Comparison of ENCODE assay signal across 8 cellular contexts in the genomic region with DNA sequence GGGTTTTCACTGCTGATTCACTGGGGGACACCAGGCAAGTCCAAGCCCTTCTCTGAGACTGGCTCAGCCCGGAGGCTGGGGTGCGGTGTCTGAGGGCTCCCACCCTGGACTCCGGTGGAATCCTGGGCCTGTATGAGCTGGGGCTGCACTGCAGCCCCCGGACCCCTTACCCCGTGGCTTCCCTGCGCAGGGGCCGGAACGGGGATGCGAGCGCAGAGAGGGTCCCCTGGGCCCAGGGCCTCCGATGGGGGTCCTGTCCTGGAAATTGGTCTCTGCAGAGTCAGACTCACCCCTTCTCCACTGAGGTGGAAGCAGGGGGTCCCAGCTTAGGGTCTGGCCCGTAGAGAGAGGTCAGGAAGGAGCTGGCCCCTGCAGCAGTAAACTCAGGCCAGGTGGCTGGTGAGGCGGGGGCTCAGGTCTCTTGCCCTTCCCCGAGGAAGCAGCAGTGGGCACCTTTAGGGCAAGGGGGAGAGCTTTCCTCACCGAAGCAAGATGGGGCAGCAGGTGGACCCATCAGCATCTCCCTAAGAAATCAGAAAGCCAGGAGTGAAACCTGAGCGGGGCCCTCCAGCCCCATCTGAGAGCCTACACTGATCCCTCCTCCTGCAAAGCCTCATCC. TPM values are rescaled to one million over a fixed set of nuclear protein-coding genes. Genes with fewer than 3 reads are reported as not detected.
DNase-seq lines count a peak whose midpoint lies in the region; FAIRE-seq and TF ChIP-seq lines count a peak whose summit lies in the region.

No MANE protein-coding gene starts in this region.

- peak overlapping the region; percentile 99 for H3K4me2 ChIP-seq in keratinocyte (ENCODE audit: control insufficient read depth, extremely low read depth, insufficient read depth, low read depth, low read length)

- H2AFZ ChIP-seq in keratinocyte (ENCODE audit: control insufficient read depth, low read length): no peak overlapping the region

- TF ChIP-seq CTCF in keratinocyte (optimal IDR thresholded peaks at IDR 0.05 in 1 of 3, IDR thresholded peaks at IDR 0.05 in 1 of 3, conservative IDR thresholded peaks at IDR 0.05 in 1 of 3; ENCODE audit: extremely low read depth in 1 of 3, insufficient read depth in 2 of 3, low read length in 3 of 3) (no peak), stomach (IDR thresholded peaks at IDR 0.05) (no peak), testis (IDR thresholded peaks at IDR 0.05) (no peak)

- peaks cover 34% of the 10 kb centered on the region for H3K79me2 ChIP-seq in keratinocyte (ENCODE audit: control insufficient read depth, insufficient read depth, low read length)

- no peak for FAIRE-seq in keratinocyte (lab: Jason Lieb, UNC)

- H3K4me3 ChIP-seq in keratinocyte (ENCODE audit: control insufficient read depth in 2 of 3, extremely low read depth in 1 of 3, insufficient read depth in 2 of 3, low read depth in 1 of 3, low read length in 3 of 3): peak overlapping the region; percentile 56 to 84 (median 81)
- H3K4me3 ChIP-seq in stomach: peak overlapping the region; percentile 67 to 79 (median 75)
- H3K4me3 ChIP-seq in testis: peak overlapping the region in 1 of 2 donors; percentile 76

- peaks cover 11% of the 10 kb centered on the region for H4K20me1 ChIP-seq in keratinocyte (ENCODE audit: control insufficient read depth, extremely low read depth, insufficient read depth, low read length)

- H3K27me3 ChIP-seq in keratinocyte (ENCODE audit: control insufficient read depth, extremely low read depth, insufficient read depth, low read length): peaks cover 12% of the 10 kb centered on the region
- H3K27me3 ChIP-seq in stomach: peaks cover 0 to 34% (median 3%) of the 10 kb centered on the region in 3 donors
- H3K27me3 ChIP-seq in testis: no peaks in the 10 kb centered on the region

- H3K36me3 Mint-ChIP-seq in T-helper 2 cell treated with Interferon-gamma antibody and Interleukin-4, amounts not matched to agents 5 μg/mL and 100 μg/mL, for 36 hours (ENCODE audit: low read depth): no peaks in the 10 kb centered on the region
- no peaks in the 10 kb centered on the region for H3K36me3 Mint-ChIP-seq in activated naive CD8-positive, alpha-beta T cell treated with anti-CD3 and anti-CD28 coated beads for 36 hours

- H3K36me3 ChIP-seq in keratinocyte (ENCODE audit: control insufficient read depth in 2 of 2, extremely low read depth in 1 of 2, insufficient read depth in 2 of 2, low read length in 2 of 2) (peaks cover 0 to 3% of the 10 kb centered on the region in 2 experiments), stomach (no peaks in the 10 kb centered on the region), testis (ENCODE audit: low read depth, missing control alignments) (no peaks in the 10 kb centered on the region)

- H3K4me3 Mint-ChIP-seq in T-helper 2 cell treated with Interferon-gamma antibody and Interleukin-4, amounts not matched to agents 5 μg/mL and 100 μg/mL, for 36 hours: peak overlapping the region; percentile 68
- peak overlapping the region; percentile 63 for H3K4me3 Mint-ChIP-seq in activated naive CD8-positive, alpha-beta T cell treated with anti-CD3 and anti-CD28 coated beads for 36 hours

- H3K9me3 ChIP-seq in keratinocyte (ENCODE audit: control insufficient read depth, low read depth, low read length) (no peaks in the 10 kb centered on the region), stomach (no peaks in the 10 kb centered on the region), testis (no peaks in the 10 kb centered on the region)

- no peak overlapping the region for H3K27ac Mint-ChIP-seq in T-helper 2 cell treated with Interferon-gamma antibody and Interleukin-4, amounts not matched to agents 5 μg/mL and 100 μg/mL, for 36 hours
- no peak overlapping the region for H3K27ac Mint-ChIP-seq in activated naive CD8-positive, alpha-beta T cell treated with anti-CD3 and anti-CD28 coated beads for 36 hours

- intact Hi-C loops in stomach (cut with DNase I; ENCODE audit: low total_unique reads): no loop called here
- intact Hi-C loops in testis (cut with DNase I; ENCODE audit: low total_unique reads): loop anchor here (2.0 kb wide), 1 partner anchor 203 kb away; no protein-coding TSS in a partner anchor

- peak overlapping the region; percentile 82 for H3K27ac ChIP-seq in keratinocyte (ENCODE audit: control insufficient read depth, insufficient read depth, low read length)
- H3K27ac ChIP-seq in stomach: peak overlapping the region in 4 of 5 donors; percentile 87 to 95 (median 90)
- H3K27ac ChIP-seq in testis: no peak overlapping the region

- no peak for TF ChIP-seq EP300 in stomach (IDR thresholded peaks at IDR 0.05)

- H3K27me3 Mint-ChIP-seq in T-helper 2 cell treated with Interferon-gamma antibody and Interleukin-4, amounts not matched to agents 5 μg/mL and 100 μg/mL, for 36 hours (ENCODE audit: low read depth): peaks cover 16% of the 10 kb centered on the region
- peaks cover 32% of the 10 kb centered on the region for H3K27me3 Mint-ChIP-seq in activated naive CD8-positive, alpha-beta T cell treated with anti-CD3 and anti-CD28 coated beads for 36 hours

- H3K4me1 Mint-ChIP-seq in T-helper 2 cell treated with Interferon-gamma antibody and Interleukin-4, amounts not matched to agents 5 μg/mL and 100 μg/mL, for 36 hours (ENCODE audit: low read depth): peaks cover 1% of the 10 kb centered on the region
- H3K4me1 Mint-ChIP-seq in activated naive CD8-positive, alpha-beta T cell treated with anti-CD3 and anti-CD28 coated beads for 36 hours: peaks cover 2% of the 10 kb centered on the region

- no peak for DNase-seq in T-helper 2 cell treated with Interferon-gamma antibody and Interleukin-4, amounts not matched to agents 5 μg/mL and 100 μg/mL, for 36 hours (ENCODE audit: low spot score)
- DNase-seq in T-helper 2 cell (no peak), keratinocyte (ENCODE audit: low read depth, low spot score) (no peak), stomach (no peak), COR-L47 (lab: John Stamatoyannopoulos, UW) (no peak), activated gamma-delta T cell treated with Interleukin-2 at 50 U/mL for 16 hours (no peak), testis (no peak)
- DNase-seq in activated naive CD8-positive, alpha-beta T cell treated with anti-CD3 and anti-CD28 coated beads for 36 hours: no peak

- TF ChIP-seq POLR2A in stomach (IDR thresholded peaks at IDR 0.05) (no peak), testis (IDR thresholded peaks at IDR 0.05) (no peak)

- no peaks in the 10 kb centered on the region for H3K9me3 Mint-ChIP-seq in T-helper 2 cell treated with Interferon-gamma antibody and Interleukin-4, amounts not matched to agents 5 μg/mL and 100 μg/mL, for 36 hours
- no peaks in the 10 kb centered on the region for H3K9me3 Mint-ChIP-seq in activated naive CD8-positive, alpha-beta T cell treated with anti-CD3 and anti-CD28 coated beads for 36 hours

- H3K4me1 ChIP-seq in keratinocyte (ENCODE audit: control insufficient read depth, extremely low read depth, insufficient read depth, low read length): peaks cover 25% of the 10 kb centered on the region
- peaks cover 29 to 41% (median 38%) of the 10 kb centered on the region in 4 donors for H3K4me1 ChIP-seq in stomach
- H3K4me1 ChIP-seq in testis: peaks cover 9% of the 10 kb centered on the region

- 48 to 60% (median 52%) methylated on average over 6 to 16 of the region's 16 CpGs for WGBS in stomach, 5 donors
- WGBS in testis, 2 donors: 46 to 48% methylated on average over 7 to 16 of the region's 16 CpGs

- H3K9me1 ChIP-seq in keratinocyte (ENCODE audit: control insufficient read depth, extremely low read depth, insufficient read depth, low read length): peaks cover 2% of the 10 kb centered on the region

- H3K9ac ChIP-seq in keratinocyte (ENCODE audit: control insufficient read depth, extremely low read depth, insufficient read depth, low read length): peak overlapping the region; percentile 88

- dilution Hi-C loops in keratinocyte (cut with MboI; ENCODE audit: extremely low pct_ligation_motif_present, low sequenced_read_pairs): no loop called here

RNA-seq across cellular contexts. Expression of a gene that starts 1.6 kb away (rescaled TPM):
- 1 to 10 TPM; 4.2 TPM for total RNA-seq in activated naive CD8-positive, alpha-beta T cell treated with anti-CD3 and anti-CD28 coated beads for 36 hours
- polyA plus RNA-seq in keratinocyte: 16.4 to 32.1 TPM (median 18.2 TPM) in 3 replicates
- polyA plus RNA-seq in keratinocyte (2011; ENCODE audit: low read depth): 5.5 TPM
- polyA plus RNA-seq in keratinocyte (2011; cell fraction: cytosol; rRNA removed): 15.8 and 23.4 TPM in 2 replicates
- polyA plus RNA-seq in keratinocyte (2011; cell fraction: nucleus; rRNA removed): 34.4 and 38.2 TPM in 2 replicates
- polyA plus RNA-seq in keratinocyte (2012; ENCODE audit: low replicate concordance): 8.7 and 37.0 TPM in 2 replicates
- 28.5 to 58.4 TPM (median 37.2 TPM) in 3 replicates for polyA minus RNA-seq in keratinocyte
- polyA minus RNA-seq in keratinocyte (2011; cell fraction: cytosol; rRNA and poly(A)+ RNA removed): 39.5 TPM
- 25.2 and 36.2 TPM in 2 replicates for polyA minus RNA-seq in keratinocyte (2011; cell fraction: nucleus; rRNA and poly(A)+ RNA removed)
- 10 to 100 TPM in 2 of 5 donors, 1 to 10 TPM in 3; 4.1 to 14.2 (median 6.7) TPM for total RNA-seq in stomach
- 1 to 10 TPM; 4.1 to 7.8 (median 7.3) TPM for polyA plus RNA-seq in stomach
- 10 to 100 TPM; 12.2 to 14.1 TPM for total RNA-seq in testis
- 11.0 TPM for polyA plus RNA-seq in testis (ENCODE audit: insufficient read depth, low read depth, low replicate concordance)

RNA-seq across cellular contexts. Expression of a gene that starts 31.5 kb away (rescaled TPM):
- 10 to 100 TPM; 12.6 to 12.7 TPM for total RNA-seq in activated naive CD8-positive, alpha-beta T cell treated with anti-CD3 and anti-CD28 coated beads for 36 hours
- polyA plus RNA-seq in keratinocyte (8.2 to 13.8 TPM (median 8.5 TPM) in 3 replicates), stomach (1 to 10 TPM; 4.7 to 9.0 (median 8.2) TPM), testis (ENCODE audit: insufficient read depth, low read depth, low replicate concordance) (29.5 TPM)
- polyA plus RNA-seq in keratinocyte (2011; ENCODE audit: low read depth): 3.3 TPM
- polyA plus RNA-seq in keratinocyte (2011; cell fraction: cytosol; rRNA removed): 14.2 and 15.1 TPM in 2 replicates
- polyA plus RNA-seq in keratinocyte (2011; cell fraction: nucleus; rRNA removed): 9.9 and 11.2 TPM in 2 replicates
- 3.2 and 13.3 TPM in 2 replicates for polyA plus RNA-seq in keratinocyte (2012; ENCODE audit: low replicate concordance)
- polyA minus RNA-seq in keratinocyte: 6.3 to 10.8 TPM (median 6.5 TPM) in 3 replicates
- 10.7 TPM for polyA minus RNA-seq in keratinocyte (2011; cell fraction: cytosol; rRNA and poly(A)+ RNA removed)
- 3.8 and 4.9 TPM in 2 replicates for polyA minus RNA-seq in keratinocyte (2011; cell fraction: nucleus; rRNA and poly(A)+ RNA removed)
- total RNA-seq in stomach (10 to 100 TPM in 1 of 5 donors, 1 to 10 TPM in 3, not detected in 1; 2.4 to 12.0 (median 4.4) TPM), testis (10 to 100 TPM; 18.9 to 19.0 TPM)

Comparison
In these comparisons a context has a peak if more than half of its experiments do, and no peak if none do; other contexts are left out.
1. H3K27ac ChIP-seq: peak in keratinocyte (single experiment) and stomach (4 of 5); none in testis (0 of 2).